28 cellular contexts compared by ENCODE assay signal in the genomic region with DNA sequence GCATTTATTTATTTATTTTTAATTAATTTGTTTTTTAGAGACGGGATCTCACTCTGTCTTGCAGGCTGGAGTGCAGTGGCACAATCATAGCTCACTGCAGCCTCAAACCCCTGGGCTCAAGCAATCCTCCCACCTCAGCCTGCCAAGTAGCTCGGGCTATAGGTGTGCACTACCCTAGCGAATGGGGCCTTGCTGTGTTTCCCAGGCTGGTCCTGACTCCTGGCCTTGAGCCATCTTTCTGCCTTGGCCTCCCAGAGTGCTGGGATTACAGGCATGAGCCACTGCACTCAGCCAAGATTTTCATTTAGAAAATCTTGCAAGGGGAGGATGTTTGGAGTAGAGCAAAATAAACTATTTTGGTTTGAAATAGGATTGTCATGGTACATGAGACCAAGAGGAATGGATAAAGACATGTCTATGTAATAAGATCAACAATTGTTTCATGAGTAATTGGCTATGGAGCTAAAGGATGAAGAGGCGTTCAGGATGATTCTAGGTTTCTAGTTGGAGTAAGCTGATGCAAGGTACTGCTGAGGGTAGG.
"Had no signal": no experiment of that assay in that cellular context is flagged by ENCODE, and none has a peak within 500 bp of the region (broad histone marks: within the 10 kb centered on the region; RNA-seq: fewer than 3 reads in every experiment).

No MANE protein-coding gene starts in this region.

- DNase-seq: islet precursor cell; mesendoderm; naive B cell; natural killer cell; nephron progenitor cell; occipital lobe; psoas muscle; right lobe of liver; stimulated activated CD4-positive, alpha-beta T cell treated with anti-CD3 and anti-CD28 coated beads, Interleukin-1b, Interleukin-23, amount 100 ng/mL, for 48 hours; stimulated activated CD4-positive, alpha-beta T cell treated with anti-CD3 and anti-CD28 coated beads, Interleukin-2, amount 100 ng/mL, for 48 hours; stimulated activated CD4-positive, alpha-beta T cell treated with anti-CD3 and anti-CD28 coated beads, Interleukin-4, amount 100 ng/mL, for 4 hours; stimulated activated CD8-positive, alpha-beta memory T cell treated with anti-CD3 and anti-CD28 coated beads, Interleukin-4, amount 100 ng/mL, for 48 hours; stimulated activated naive B cell treated with anti-CD40 and anti-IgM and Interleukin-4, amounts not matched to agents 10 μg/mL and 1 μg/mL and 100 μg/mL, for 72 hours; stimulated activated naive CD8-positive, alpha-beta T cell treated with anti-CD3 and anti-CD28 coated beads, Interleukin-15, Interleukin-2, amounts not matched to agents 100 U/mL and 50 U/mL, for 24 hours; stomach; testis; transverse colon; upper lobe of left lung had no signal

- H3K27me3 Mint-ChIP-seq: naive B cell; stimulated activated naive B cell treated with anti-CD40 and anti-IgM and Interleukin-4, amounts not matched to agents 10 μg/mL and 1 μg/mL and 100 μg/mL, for 72 hours had no signal

- H3K9me3 Mint-ChIP-seq: mesothelial cell of epicardium; naive B cell; natural killer cell; nephron progenitor cell; stimulated activated naive B cell treated with anti-CD40 and anti-IgM and Interleukin-4, amounts not matched to agents 10 μg/mL and 1 μg/mL and 100 μg/mL, for 72 hours had no signal

- H3K36me3 Mint-ChIP-seq: natural killer cell had no signal

- H3K9me3 ChIP-seq: neutrophil, psoas muscle, right atrium auricular region, right lobe of liver, stomach, testis, thyroid gland, transverse colon, upper lobe of left lung, vagina had no signal

- H3K4me1 ChIP-seq: psoas muscle, right atrium auricular region, right lobe of liver, transverse colon, upper lobe of left lung, vagina had no signal

- H3K27me3 ChIP-seq: neural progenitor cell, neutrophil, right atrium auricular region, right lobe of liver, stomach, testis, thyroid gland, transverse colon, upper lobe of left lung, vagina had no signal

- H3K36me3 ChIP-seq: neural progenitor cell, neutrophil, right atrium auricular region, right lobe of liver, stomach, thyroid gland, transverse colon, upper lobe of left lung, vagina had no signal

- ATAC-seq: left lobe of liver; natural killer cell; psoas muscle; right lobe of liver; stimulated activated naive B cell treated with anti-CD40 and anti-IgM and Interleukin-4, amounts not matched to agents 10 μg/mL and 1 μg/mL and 100 μg/mL, for 72 hours; stimulated activated naive CD8-positive, alpha-beta T cell treated with anti-CD3 and anti-CD28 coated beads, Interleukin-15, Interleukin-2, amounts not matched to agents 100 U/mL and 50 U/mL, for 24 hours had no signal

- H3K4me3 Mint-ChIP-seq: mesothelial cell of epicardium; naive B cell; natural killer cell; nephron progenitor cell; neural progenitor cell; stimulated activated naive B cell treated with anti-CD40 and anti-IgM and Interleukin-4, amounts not matched to agents 10 μg/mL and 1 μg/mL and 100 μg/mL, for 72 hours had no signal

- H3K27ac ChIP-seq: neural progenitor cell, neutrophil, parathyroid adenoma, psoas muscle, right atrium auricular region, right lobe of liver, stomach, testis, thyroid gland, transverse colon, upper lobe of left lung, vagina had no signal

- H3K27ac Mint-ChIP-seq: mesothelial cell of epicardium; natural killer cell; neural progenitor cell; stimulated activated naive B cell treated with anti-CD40 and anti-IgM and Interleukin-4, amounts not matched to agents 10 μg/mL and 1 μg/mL and 100 μg/mL, for 72 hours had no signal

- H3K4me3 ChIP-seq: lung, neural progenitor cell, psoas muscle, right atrium auricular region, right lobe of liver, smooth muscle cell, stomach, testis, thyroid gland, transverse colon, upper lobe of left lung, vagina had no signal
